ENCODE assay signal across 10 cellular contexts in genomic region chr3:171801738-171802600, GRCh38. TPM values are rescaled to one million over a fixed set of nuclear protein-coding genes. Genes with fewer than 3 reads are reported as not detected.
DNase-seq lines count a peak whose midpoint lies in the region; ATAC-seq lines count a peak whose summit lies in the region.
"Had no signal": no experiment of that assay in that cellular context is flagged by ENCODE, and none has a peak within 500 bp of the region (broad histone marks: within the 10 kb centered on the region; RNA-seq: fewer than 3 reads in every experiment).

No MANE protein-coding gene starts in this region.

- no peak overlapping the region for H3K4me3 Mint-ChIP-seq in T-helper 17 cell

- H3K27ac Mint-ChIP-seq in T-helper 17 cell, result peak overlapping the region; percentile 57

- DNase-seq in T-helper 17 cell, result no peak
- DNase-seq in glomerular visceral epithelial cell (ENCODE audit: extremely low spot score), result peak; percentile 64
- DNase-seq in NCI-H2227 treated with DMSO at 0.1 percent for 48 hours (lab: John Stamatoyannopoulos, UW), result no peak
- DNase-seq in iPS-NIHi11 (ENCODE audit: low spot score), result no peak
- DNase-seq in iPS-NIHi7 (ENCODE audit: extremely low spot score), result no peak
- DNase-seq: anterior cingulate cortex had no signal

- H3K9me3 ChIP-seq in T-helper 17 cell (ENCODE audit: control insufficient read depth, low read length, poor library complexity, severe bottlenecking), result no peaks in the 10 kb centered on the region

- no peaks in the 10 kb centered on the region for H3K36me3 Mint-ChIP-seq in T-helper 17 cell (ENCODE audit: low read depth)

- ATAC-seq in T-helper 17 cell (no peak), HG02571 (IDR thresholded peaks at IDR 0.05; ENCODE audit: unreplicated experiment) (no peak)

- H3K27ac ChIP-seq in skin epidermis, result peak overlapping the region in 19 of 21 experiments; percentile 31 to 82 (median 68)
- H3K27ac ChIP-seq: VCaP had no signal

- peaks cover 24% of the 10 kb centered on the region for H3K4me1 Mint-ChIP-seq in T-helper 17 cell

- H3K27me3 Mint-ChIP-seq in T-helper 17 cell, result no peaks in the 10 kb centered on the region

- H3K4me3 ChIP-seq in GM08714 (ENCODE audit: low read length), result peak overlapping the region; percentile 44; the same call in 1 of the 2 replicates
- no peak overlapping the region for H3K4me3 ChIP-seq in skin epidermis

RNA-seq across cellular contexts. Expression of gene PLD1, which starts 8.3 kb away (rescaled TPM):
- total RNA-seq in T-helper 17 cell, result 1 to 10 TPM; 6.2 to 9.4 TPM

RNA-seq across cellular contexts. Expression of gene TMEM212, which starts 41.2 kb away (rescaled TPM):
- total RNA-seq in T-helper 17 cell, result not detected
